16 cellular contexts compared by ENCODE assay signal in genomic region chr4:23476514-23477090, GRCh38.
"Had no signal": no experiment of that assay in that cellular context is flagged by ENCODE, and none has a peak within 500 bp of the region (broad histone marks: within the 10 kb centered on the region; RNA-seq: fewer than 3 reads in every experiment).

No MANE protein-coding gene starts in this region.

- H3K36me3 ChIP-seq: breast epithelium, pancreas, thoracic aorta, vagina had no signal

- H3K9me3 ChIP-seq: pancreas, thoracic aorta, vagina had no signal

- H3K27ac Mint-ChIP-seq: activated B cell treated with CpG ODN at 0.5 μM for 24 hours; activated naive CD4-positive, alpha-beta T cell treated with anti-CD3 and anti-CD28 coated beads for 36 hours; activated naive CD8-positive, alpha-beta T cell treated with anti-CD3 and anti-CD28 coated beads, Interleukin-2, amount 50 U/mL, for 24 hours; dendritic cell treated with granulocyte-macrophage colony-stimulating factor and Interleukin-4, amounts not matched to agents 40 ng/mL and 50 ng/mL, for 4 days; naive thymus-derived CD4-positive, alpha-beta T cell had no signal

- FAIRE-seq: pancreas, TTC549 had no signal

- DNase-seq: activated B cell treated with CpG ODN at 0.5 μM for 24 hours; activated CD4-positive, alpha-beta T cell treated with anti-CD3 and anti-CD28 coated beads, Interleukin-2, amount 50 U/mL, for 1 hour; activated CD8-positive, alpha-beta memory T cell treated with anti-CD3 and anti-CD28 coated beads for 24 hours; activated naive CD4-positive, alpha-beta T cell treated with anti-CD3 and anti-CD28 coated beads for 36 hours; activated naive CD8-positive, alpha-beta T cell treated with anti-CD3 and anti-CD28 coated beads, Interleukin-2, amount 50 U/mL, for 24 hours; aorta; naive thymus-derived CD4-positive, alpha-beta T cell; stimulated activated CD4-positive, alpha-beta T cell treated with anti-CD3 and anti-CD28 coated beads, Interleukin-12 subunit alpha, Interleukin-12 subunit beta, amount 100 ng/mL, for 4 hours; stimulated activated CD4-positive, alpha-beta T cell treated with anti-CD3 and anti-CD28 coated beads, Interleukin-2, amount 100 ng/mL, for 24 hours had no signal

- H3K27me3 ChIP-seq: breast epithelium, pancreas, vagina had no signal

- ATAC-seq: activated naive CD8-positive, alpha-beta T cell treated with anti-CD3 and anti-CD28 coated beads, Interleukin-2, amount 50 U/mL, for 24 hours; naive thymus-derived CD4-positive, alpha-beta T cell had no signal

- H3K27ac ChIP-seq: breast epithelium, pancreas, thoracic aorta, vagina had no signal

- H3K4me3 Mint-ChIP-seq: activated B cell treated with CpG ODN at 0.5 μM for 24 hours; activated naive CD4-positive, alpha-beta T cell treated with anti-CD3 and anti-CD28 coated beads for 36 hours; activated naive CD8-positive, alpha-beta T cell treated with anti-CD3 and anti-CD28 coated beads, Interleukin-2, amount 50 U/mL, for 24 hours; dendritic cell treated with granulocyte-macrophage colony-stimulating factor and Interleukin-4, amounts not matched to agents 40 ng/mL and 50 ng/mL, for 4 days; naive thymus-derived CD4-positive, alpha-beta T cell had no signal

- H3K27me3 Mint-ChIP-seq: activated B cell treated with CpG ODN at 0.5 μM for 24 hours; activated naive CD8-positive, alpha-beta T cell treated with anti-CD3 and anti-CD28 coated beads, Interleukin-2, amount 50 U/mL, for 24 hours; dendritic cell treated with granulocyte-macrophage colony-stimulating factor and Interleukin-4, amounts not matched to agents 40 ng/mL and 50 ng/mL, for 4 days had no signal

- H3K4me3 ChIP-seq: breast epithelium, lung, pancreas, thoracic aorta, vagina had no signal

- H3K4me1 ChIP-seq: breast epithelium, pancreas, vagina had no signal

- H3K4me1 Mint-ChIP-seq: activated B cell treated with CpG ODN at 0.5 μM for 24 hours; activated naive CD8-positive, alpha-beta T cell treated with anti-CD3 and anti-CD28 coated beads, Interleukin-2, amount 50 U/mL, for 24 hours; naive thymus-derived CD4-positive, alpha-beta T cell had no signal
